ENCODE assay signal across 9 cellular contexts in the genomic region with DNA sequence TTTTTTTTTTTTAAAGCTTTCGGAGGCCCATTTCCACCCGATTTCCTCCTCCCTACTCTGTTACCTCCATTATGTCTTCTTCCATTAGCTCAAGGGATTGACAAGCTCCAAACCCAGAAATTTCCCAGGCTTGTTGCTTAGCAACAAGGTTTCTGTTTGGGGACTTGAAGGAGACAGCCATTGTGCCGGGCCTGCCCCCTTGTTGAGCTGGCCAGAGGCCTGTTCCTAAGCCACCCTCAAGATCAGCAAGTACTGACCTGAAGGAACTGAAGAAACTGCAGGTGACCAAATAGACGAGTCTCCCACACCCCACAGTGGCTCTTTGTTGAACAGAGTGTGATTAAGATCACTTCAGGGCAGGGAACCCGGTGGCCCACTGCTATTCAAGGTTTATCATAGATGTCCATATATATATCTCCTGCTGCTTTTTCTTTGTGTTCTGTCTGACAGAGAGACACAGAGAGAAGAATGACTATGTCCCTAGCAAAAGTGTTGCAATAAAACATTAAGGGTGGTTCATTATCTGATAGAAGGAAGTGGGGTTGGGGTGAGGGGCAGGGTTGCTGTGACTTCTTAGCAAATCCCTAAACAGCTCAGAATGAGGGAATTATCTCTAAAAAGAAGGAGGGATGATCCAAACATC.
DNase-seq lines count a peak whose midpoint lies in the region; ATAC-seq and TF ChIP-seq lines count a peak whose summit lies in the region.
"Had no signal": no experiment of that assay in that cellular context is flagged by ENCODE, and none has a peak within 500 bp of the region (broad histone marks: within the 10 kb centered on the region; RNA-seq: fewer than 3 reads in every experiment).

No MANE protein-coding gene starts in this region.

- DNase-seq in DMS53 (lab: John Stamatoyannopoulos, UW): peak; percentile 16
- no peak for DNase-seq in DMS53 treated with DMSO at 0.1 percent for 48 hours (lab: John Stamatoyannopoulos, UW; ENCODE audit: unreplicated experiment)
- DNase-seq in RPMI7951 (ENCODE audit: low read depth): peak; percentile 22
- DNase-seq in Right ventricle myocardium superior: no peak
- DNase-seq in sigmoid colon: no peak
- no peak for DNase-seq in central memory CD4-positive, alpha-beta T cell
- DNase-seq: SIG-M5 had no signal

- H3K27me3 ChIP-seq in sigmoid colon: no peaks in the 10 kb centered on the region

- TF ChIP-seq EP300 in sigmoid colon (IDR thresholded peaks at IDR 0.05): no peak

- no peaks in the 10 kb centered on the region for H3K9me3 ChIP-seq in sigmoid colon

- TF ChIP-seq POLR2A in sigmoid colon (IDR thresholded peaks at IDR 0.05): no peak

- no peak overlapping the region for H3K4me3 ChIP-seq in sigmoid colon

- H3K27ac ChIP-seq in sigmoid colon: peak overlapping the region in 3 of 4 donors; percentile 0 to 8 (median 6)

- no peak for TF ChIP-seq CTCF in sigmoid colon (IDR thresholded peaks at IDR 0.05)

- 71 to 74% methylated on average over 5 of the region's 5 CpGs for whole genome bisulfite sequencing in sigmoid colon, 2 donors

- peaks cover 0 to 35% (median 9%) of the 10 kb centered on the region in 4 donors for H3K4me1 ChIP-seq in sigmoid colon

- peak; percentile 50 for ATAC-seq in Right ventricle myocardium superior (ENCODE audit: poor library complexity)
- ATAC-seq in GM19467 (IDR thresholded peaks at IDR 0.05; ENCODE audit: unreplicated experiment): no peak
- ATAC-seq in GM21528 (IDR thresholded peaks at IDR 0.05; ENCODE audit: low FRiP score, unreplicated experiment): no peak

- H3K36me3 ChIP-seq in sigmoid colon: no peaks in the 10 kb centered on the region

- intact Hi-C loops in Right ventricle myocardium superior (cut with DNase I) (no loop called here), sigmoid colon (cut with DNase I) (no loop called here)

Comparison
In these comparisons a context has a peak if more than half of its experiments do, and no peak if none do; other contexts are left out.
1. DNase-seq: peak in DMS53 (single experiment) and RPMI7951 (single experiment); none in DMS53 treated with DMSO at 0.1 percent for 48 hours (single experiment), Right ventricle myocardium superior (single experiment), sigmoid colon (single experiment) and central memory CD4-positive, alpha-beta T cell (single experiment).